1 cellular context compared by ENCODE assay signal in the genomic region with DNA sequence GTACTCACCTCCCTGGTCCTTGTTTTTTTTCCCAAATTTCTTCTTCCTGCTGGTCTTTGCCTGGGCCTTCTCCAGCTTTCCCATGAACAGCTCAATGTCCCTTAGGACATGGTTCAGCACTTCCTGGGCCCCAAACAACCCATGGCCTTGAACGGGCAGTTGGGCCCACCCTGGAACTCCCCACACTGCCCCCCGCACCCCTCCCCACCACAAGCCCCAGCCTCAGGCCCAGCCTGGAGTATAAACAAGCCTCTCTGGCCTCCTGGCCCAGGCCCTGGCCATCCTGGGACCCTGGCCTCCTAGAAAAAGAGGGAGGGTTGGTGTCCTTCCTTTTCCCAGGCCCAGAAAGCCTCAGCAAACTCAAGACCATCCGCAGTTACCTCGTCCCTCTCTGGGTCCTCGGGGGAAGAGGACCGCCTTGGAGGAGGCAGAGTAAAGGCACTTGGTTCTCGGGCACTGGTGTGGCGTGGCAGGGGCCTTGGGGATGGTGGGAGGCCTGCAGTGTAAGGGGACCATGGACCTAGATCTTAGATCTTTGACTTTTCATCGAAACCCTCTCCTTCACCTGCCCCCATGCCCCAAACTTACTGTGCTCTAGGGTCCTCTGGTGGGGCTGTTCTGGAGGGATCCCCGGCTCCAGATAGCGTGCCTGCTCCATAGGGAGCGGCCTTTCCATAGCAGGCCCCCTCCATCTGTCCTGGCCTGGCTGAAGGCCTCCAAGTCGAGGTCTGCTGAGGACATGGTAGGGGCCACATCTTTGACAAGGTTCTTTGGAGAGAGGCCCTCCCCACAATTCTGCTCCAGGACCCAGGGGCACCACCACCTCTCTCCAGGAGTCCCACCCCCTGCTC.
TF ChIP-seq lines count a peak whose summit lies in the region.

No MANE protein-coding gene starts in this region.

TF ChIP-seq in WTC11, 78 proteins besides CTCF, POLR2A, EP300 and RAD21 (continued from another document):
- TF ChIP-seq, protein P1, sequence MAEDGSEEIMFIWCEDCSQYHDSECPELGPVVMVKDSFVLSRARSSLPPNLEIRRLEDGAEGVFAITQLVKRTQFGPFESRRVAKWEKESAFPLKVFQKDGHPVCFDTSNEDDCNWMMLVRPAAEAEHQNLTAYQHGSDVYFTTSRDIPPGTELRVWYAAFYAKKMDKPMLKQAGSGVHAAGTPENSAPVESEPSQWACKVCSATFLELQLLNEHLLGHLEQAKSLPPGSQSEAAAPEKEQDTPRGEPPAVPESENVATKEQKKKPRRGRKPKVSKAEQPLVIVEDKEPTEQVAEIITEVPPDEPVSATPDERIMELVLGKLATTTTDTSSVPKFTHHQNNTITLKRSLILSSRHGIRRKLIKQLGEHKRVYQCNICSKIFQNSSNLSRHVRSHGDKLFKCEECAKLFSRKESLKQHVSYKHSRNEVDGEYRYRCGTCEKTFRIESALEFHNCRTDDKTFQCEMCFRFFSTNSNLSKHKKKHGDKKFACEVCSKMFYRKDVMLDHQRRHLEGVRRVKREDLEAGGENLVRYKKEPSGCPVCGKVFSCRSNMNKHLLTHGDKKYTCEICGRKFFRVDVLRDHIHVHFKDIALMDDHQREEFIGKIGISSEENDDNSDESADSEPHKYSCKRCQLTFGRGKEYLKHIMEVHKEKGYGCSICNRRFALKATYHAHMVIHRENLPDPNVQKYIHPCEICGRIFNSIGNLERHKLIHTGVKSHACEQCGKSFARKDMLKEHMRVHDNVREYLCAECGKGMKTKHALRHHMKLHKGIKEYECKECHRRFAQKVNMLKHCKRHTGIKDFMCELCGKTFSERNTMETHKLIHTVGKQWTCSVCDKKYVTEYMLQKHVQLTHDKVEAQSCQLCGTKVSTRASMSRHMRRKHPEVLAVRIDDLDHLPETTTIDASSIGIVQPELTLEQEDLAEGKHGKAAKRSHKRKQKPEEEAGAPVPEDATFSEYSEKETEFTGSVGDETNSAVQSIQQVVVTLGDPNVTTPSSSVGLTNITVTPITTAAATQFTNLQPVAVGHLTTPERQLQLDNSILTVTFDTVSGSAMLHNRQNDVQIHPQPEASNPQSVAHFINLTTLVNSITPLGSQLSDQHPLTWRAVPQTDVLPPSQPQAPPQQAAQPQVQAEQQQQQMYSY (CRISPR knock-in tag; IDR thresholded peaks at IDR 0.05) = no peak
- no peak for TF ChIP-seq CBFB (CRISPR knock-in tag; IDR thresholded peaks at IDR 0.05; ENCODE audit: low read depth)
- TF ChIP-seq, protein P2, sequence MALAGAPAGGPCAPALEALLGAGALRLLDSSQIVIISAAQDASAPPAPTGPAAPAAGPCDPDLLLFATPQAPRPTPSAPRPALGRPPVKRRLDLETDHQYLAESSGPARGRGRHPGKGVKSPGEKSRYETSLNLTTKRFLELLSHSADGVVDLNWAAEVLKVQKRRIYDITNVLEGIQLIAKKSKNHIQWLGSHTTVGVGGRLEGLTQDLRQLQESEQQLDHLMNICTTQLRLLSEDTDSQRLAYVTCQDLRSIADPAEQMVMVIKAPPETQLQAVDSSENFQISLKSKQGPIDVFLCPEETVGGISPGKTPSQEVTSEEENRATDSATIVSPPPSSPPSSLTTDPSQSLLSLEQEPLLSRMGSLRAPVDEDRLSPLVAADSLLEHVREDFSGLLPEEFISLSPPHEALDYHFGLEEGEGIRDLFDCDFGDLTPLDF (CRISPR knock-in tag; IDR thresholded peaks at IDR 0.05) = no peak
- TF ChIP-seq, protein P3, sequence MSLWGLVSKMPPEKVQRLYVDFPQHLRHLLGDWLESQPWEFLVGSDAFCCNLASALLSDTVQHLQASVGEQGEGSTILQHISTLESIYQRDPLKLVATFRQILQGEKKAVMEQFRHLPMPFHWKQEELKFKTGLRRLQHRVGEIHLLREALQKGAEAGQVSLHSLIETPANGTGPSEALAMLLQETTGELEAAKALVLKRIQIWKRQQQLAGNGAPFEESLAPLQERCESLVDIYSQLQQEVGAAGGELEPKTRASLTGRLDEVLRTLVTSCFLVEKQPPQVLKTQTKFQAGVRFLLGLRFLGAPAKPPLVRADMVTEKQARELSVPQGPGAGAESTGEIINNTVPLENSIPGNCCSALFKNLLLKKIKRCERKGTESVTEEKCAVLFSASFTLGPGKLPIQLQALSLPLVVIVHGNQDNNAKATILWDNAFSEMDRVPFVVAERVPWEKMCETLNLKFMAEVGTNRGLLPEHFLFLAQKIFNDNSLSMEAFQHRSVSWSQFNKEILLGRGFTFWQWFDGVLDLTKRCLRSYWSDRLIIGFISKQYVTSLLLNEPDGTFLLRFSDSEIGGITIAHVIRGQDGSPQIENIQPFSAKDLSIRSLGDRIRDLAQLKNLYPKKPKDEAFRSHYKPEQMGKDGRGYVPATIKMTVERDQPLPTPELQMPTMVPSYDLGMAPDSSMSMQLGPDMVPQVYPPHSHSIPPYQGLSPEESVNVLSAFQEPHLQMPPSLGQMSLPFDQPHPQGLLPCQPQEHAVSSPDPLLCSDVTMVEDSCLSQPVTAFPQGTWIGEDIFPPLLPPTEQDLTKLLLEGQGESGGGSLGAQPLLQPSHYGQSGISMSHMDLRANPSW (CRISPR knock-in tag; conservative IDR thresholded peaks at IDR 0.05; ENCODE audit: low read depth) = no peak
- TF ChIP-seq ZNF317 (CRISPR knock-in tag; IDR thresholded peaks at IDR 0.05; ENCODE audit: borderline replicate concordance, low read depth) = no peak
- TF ChIP-seq, protein P4, sequence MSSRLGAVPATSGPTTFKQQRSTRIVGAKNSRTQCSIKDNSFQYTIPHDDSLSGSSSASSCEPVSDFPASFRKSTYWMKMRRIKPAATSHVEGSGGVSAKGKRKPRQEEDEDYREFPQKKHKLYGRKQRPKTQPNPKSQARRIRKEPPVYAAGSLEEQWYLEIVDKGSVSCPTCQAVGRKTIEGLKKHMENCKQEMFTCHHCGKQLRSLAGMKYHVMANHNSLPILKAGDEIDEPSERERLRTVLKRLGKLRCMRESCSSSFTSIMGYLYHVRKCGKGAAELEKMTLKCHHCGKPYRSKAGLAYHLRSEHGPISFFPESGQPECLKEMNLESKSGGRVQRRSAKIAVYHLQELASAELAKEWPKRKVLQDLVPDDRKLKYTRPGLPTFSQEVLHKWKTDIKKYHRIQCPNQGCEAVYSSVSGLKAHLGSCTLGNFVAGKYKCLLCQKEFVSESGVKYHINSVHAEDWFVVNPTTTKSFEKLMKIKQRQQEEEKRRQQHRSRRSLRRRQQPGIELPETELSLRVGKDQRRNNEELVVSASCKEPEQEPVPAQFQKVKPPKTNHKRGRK (CRISPR knock-in tag; IDR thresholded peaks at IDR 0.05; ENCODE audit: borderline replicate concordance) = no peak
